In the genomic region with DNA sequence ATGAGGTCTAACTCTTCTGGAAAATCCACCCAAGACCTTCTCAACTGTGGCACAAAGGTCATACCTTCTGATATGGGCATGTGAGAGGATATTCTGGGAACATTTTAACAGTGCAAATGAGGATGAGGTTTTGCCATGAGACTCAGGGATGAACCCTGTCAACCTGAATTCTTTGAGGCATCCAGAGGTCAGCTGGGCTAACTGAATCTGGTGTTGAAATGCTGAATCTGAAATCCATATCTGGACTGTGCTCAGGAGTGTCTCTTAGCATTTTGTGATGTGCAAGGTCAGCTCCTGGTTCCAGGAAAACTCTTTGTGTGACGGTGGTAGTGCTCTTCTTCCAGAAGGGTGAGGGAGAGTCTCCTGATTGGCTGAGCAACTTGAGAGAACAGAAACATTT, we compare ENCODE assay signal across 2 cellular contexts.
TF ChIP-seq lines count a peak whose summit lies in the region.

No MANE protein-coding gene starts in this region.

TF ChIP-seq in liver, 16 proteins besides CTCF, POLR2A, EP300 and RAD21 (continued from another document):
- TF ChIP-seq, protein P1, sequence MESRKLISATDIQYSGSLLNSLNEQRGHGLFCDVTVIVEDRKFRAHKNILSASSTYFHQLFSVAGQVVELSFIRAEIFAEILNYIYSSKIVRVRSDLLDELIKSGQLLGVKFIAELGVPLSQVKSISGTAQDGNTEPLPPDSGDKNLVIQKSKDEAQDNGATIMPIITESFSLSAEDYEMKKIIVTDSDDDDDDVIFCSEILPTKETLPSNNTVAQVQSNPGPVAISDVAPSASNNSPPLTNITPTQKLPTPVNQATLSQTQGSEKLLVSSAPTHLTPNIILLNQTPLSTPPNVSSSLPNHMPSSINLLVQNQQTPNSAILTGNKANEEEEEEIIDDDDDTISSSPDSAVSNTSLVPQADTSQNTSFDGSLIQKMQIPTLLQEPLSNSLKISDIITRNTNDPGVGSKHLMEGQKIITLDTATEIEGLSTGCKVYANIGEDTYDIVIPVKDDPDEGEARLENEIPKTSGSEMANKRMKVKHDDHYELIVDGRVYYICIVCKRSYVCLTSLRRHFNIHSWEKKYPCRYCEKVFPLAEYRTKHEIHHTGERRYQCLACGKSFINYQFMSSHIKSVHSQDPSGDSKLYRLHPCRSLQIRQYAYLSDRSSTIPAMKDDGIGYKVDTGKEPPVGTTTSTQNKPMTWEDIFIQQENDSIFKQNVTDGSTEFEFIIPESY (IDR thresholded peaks at IDR 0.05) = no peak
- TF ChIP-seq TAF1 (conservative IDR thresholded peaks at IDR 0.05) = no peak
- TF ChIP-seq REST (IDR thresholded peaks at IDR 0.05) = no peak
- TF ChIP-seq, protein P2, sequence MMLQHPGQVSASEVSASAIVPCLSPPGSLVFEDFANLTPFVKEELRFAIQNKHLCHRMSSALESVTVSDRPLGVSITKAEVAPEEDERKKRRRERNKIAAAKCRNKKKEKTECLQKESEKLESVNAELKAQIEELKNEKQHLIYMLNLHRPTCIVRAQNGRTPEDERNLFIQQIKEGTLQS (IDR thresholded peaks at IDR 0.05) = no peak
- TF ChIP-seq GABPA (IDR thresholded peaks at IDR 0.05 in 1 of 2, conservative IDR thresholded peaks at IDR 0.05 in 1 of 2) = no peak
- TF ChIP-seq SP1 (IDR thresholded peaks at IDR 0.05) = peak; percentile 29

TF ChIP-seq in HepG2, 621 proteins besides CTCF, POLR2A, EP300 and RAD21 (continued from another document):
- TF ChIP-seq ZNF230 (CRISPR knock-in tag; IDR thresholded peaks at IDR 0.05) (no peak), ZNF660 (CRISPR knock-in tag; IDR thresholded peaks at IDR 0.05; ENCODE audit: borderline replicate concordance, low read depth) (no peak), ASH2L (IDR thresholded peaks at IDR 0.05; ENCODE audit: insufficient read length, low read depth, low read length) (no peak), PLRG1 (conservative IDR thresholded peaks at IDR 0.05) (no peak), NR3C1 (CRISPR knock-in tag; IDR thresholded peaks at IDR 0.05) (no peak), ELF1 (CRISPR knock-in tag; IDR thresholded peaks at IDR 0.05) (no peak), ATF7 (IDR thresholded peaks at IDR 0.05) (no peak), ATF7 (CRISPR knock-in tag; IDR thresholded peaks at IDR 0.05) (no peak), SIN3B (IDR thresholded peaks at IDR 0.05; ENCODE audit: low read length) (no peak)
- TF ChIP-seq, protein P3, sequence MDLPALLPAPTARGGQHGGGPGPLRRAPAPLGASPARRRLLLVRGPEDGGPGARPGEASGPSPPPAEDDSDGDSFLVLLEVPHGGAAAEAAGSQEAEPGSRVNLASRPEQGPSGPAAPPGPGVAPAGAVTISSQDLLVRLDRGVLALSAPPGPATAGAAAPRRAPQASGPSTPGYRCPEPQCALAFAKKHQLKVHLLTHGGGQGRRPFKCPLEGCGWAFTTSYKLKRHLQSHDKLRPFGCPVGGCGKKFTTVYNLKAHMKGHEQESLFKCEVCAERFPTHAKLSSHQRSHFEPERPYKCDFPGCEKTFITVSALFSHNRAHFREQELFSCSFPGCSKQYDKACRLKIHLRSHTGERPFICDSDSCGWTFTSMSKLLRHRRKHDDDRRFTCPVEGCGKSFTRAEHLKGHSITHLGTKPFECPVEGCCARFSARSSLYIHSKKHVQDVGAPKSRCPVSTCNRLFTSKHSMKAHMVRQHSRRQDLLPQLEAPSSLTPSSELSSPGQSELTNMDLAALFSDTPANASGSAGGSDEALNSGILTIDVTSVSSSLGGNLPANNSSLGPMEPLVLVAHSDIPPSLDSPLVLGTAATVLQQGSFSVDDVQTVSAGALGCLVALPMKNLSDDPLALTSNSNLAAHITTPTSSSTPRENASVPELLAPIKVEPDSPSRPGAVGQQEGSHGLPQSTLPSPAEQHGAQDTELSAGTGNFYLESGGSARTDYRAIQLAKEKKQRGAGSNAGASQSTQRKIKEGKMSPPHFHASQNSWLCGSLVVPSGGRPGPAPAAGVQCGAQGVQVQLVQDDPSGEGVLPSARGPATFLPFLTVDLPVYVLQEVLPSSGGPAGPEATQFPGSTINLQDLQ (CRISPR knock-in tag; IDR thresholded peaks at IDR 0.05) = no peak
- TF ChIP-seq, protein P4, sequence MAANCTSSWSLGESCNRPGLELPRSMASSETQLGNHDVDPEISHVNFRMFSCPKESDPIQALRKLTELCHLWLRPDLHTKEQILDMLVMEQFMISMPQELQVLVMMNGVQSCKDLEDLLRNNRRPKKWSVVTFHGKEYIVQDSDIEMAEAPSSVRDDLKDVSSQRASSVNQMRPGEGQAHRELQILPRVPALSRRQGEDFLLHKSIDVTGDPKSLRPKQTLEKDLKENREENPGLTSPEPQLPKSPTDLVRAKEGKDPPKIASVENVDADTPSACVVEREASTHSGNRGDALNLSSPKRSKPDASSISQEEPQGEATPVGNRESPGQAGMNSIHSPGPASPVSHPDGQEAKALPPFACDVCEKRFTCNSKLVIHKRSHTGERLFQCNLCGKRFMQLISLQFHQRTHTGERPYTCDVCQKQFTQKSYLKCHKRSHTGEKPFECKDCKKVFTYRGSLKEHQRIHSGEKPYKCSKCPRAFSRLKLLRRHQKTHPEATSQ (CRISPR knock-in tag; IDR thresholded peaks at IDR 0.05; ENCODE audit: borderline replicate concordance) = no peak
